In the genomic region with DNA sequence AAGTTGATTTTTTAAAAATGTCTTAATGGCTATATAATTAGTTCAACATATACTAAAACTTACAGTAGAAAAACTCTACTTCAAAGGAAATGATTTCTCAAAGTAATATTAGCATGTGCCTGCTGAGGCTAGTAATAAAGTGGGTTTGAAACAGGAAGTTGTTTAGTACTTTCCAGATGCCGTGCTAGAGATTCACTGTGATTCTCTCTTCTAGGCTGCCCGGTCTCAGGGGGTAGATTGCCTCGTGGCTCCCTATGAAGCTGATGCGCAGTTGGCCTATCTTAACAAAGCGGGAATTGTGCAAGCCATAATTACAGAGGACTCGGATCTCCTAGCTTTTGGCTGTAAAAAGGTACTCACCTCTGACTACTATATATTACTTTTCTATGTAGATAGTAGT, we compare ENCODE assay signal across 14 cellular contexts. TPM values are rescaled to one million over a fixed set of nuclear protein-coding genes. Genes with fewer than 3 reads are reported as not detected.
DNase-seq lines count a peak whose midpoint lies in the region; ATAC-seq and TF ChIP-seq lines count a peak whose summit lies in the region.
"Had no signal": no experiment of that assay in that cellular context is flagged by ENCODE, and none has a peak within 500 bp of the region (broad histone marks: within the 10 kb centered on the region; RNA-seq: fewer than 3 reads in every experiment).

No MANE protein-coding gene starts in this region.

- CTCF ChIA-PET in activated CD8-positive, alpha-beta T cell treated with anti-CD3 and anti-CD28 coated beads, Interleukin-2, amount 10 ng/mL, durations not matched to agents 7 days and 5 days (lab: Charles Lee), result interaction anchor here (1.2 kb wide), 1 partner anchor 140 kb away, joined by 3 read pairs; no protein-coding TSS in a partner anchor

- H3K4me1 ChIP-seq in uterus, result no peaks in the 10 kb centered on the region
- H3K4me1 ChIP-seq: heart left ventricle had no signal

- H3K36me3 ChIP-seq in uterus, result no peaks in the 10 kb centered on the region
- H3K36me3 ChIP-seq: heart left ventricle had no signal

- peaks cover 3% of the 10 kb centered on the region for H3K4me1 Mint-ChIP-seq in activated CD8-positive, alpha-beta T cell treated with anti-CD3 and anti-CD28 coated beads, Interleukin-2, amount 10 ng/mL, durations not matched to agents 7 days and 5 days (ENCODE audit: low read depth)
- H3K4me1 Mint-ChIP-seq: activated naive CD4-positive, alpha-beta T cell treated with anti-CD3 and anti-CD28 coated beads, Interleukin-2, amount 50 U/mL, for 24 hours had no signal

- TF ChIP-seq CTCF in AG10803 (conservative IDR thresholded peaks at IDR 0.05; ENCODE audit: low read length) (no peak), uterus (IDR thresholded peaks at IDR 0.05) (no peak)

- ATAC-seq in GM19023 (IDR thresholded peaks at IDR 0.05; ENCODE audit: unreplicated experiment), result peak; percentile 80
- peak; percentile 95 for ATAC-seq in HG02870 (IDR thresholded peaks at IDR 0.05; ENCODE audit: unreplicated experiment)
- no peak for ATAC-seq in activated CD8-positive, alpha-beta T cell treated with anti-CD3 and anti-CD28 coated beads, Interleukin-2, amount 10 ng/mL, durations not matched to agents 7 days and 5 days
- ATAC-seq: heart left ventricle had no signal

- H3K4me3 Mint-ChIP-seq in activated CD8-positive, alpha-beta T cell treated with anti-CD3 and anti-CD28 coated beads, Interleukin-2, amount 10 ng/mL, durations not matched to agents 7 days and 5 days, result no peak overlapping the region
- H3K4me3 Mint-ChIP-seq: activated naive CD4-positive, alpha-beta T cell treated with anti-CD3 and anti-CD28 coated beads, Interleukin-2, amount 50 U/mL, for 24 hours had no signal

- H3K27ac Mint-ChIP-seq in activated CD8-positive, alpha-beta T cell treated with anti-CD3 and anti-CD28 coated beads, Interleukin-2, amount 10 ng/mL, durations not matched to agents 7 days and 5 days, result no peak overlapping the region
- H3K27ac Mint-ChIP-seq: activated naive CD4-positive, alpha-beta T cell treated with anti-CD3 and anti-CD28 coated beads, Interleukin-2, amount 50 U/mL, for 24 hours had no signal

- H3K9me3 Mint-ChIP-seq in activated CD8-positive, alpha-beta T cell treated with anti-CD3 and anti-CD28 coated beads, Interleukin-2, amount 10 ng/mL, durations not matched to agents 7 days and 5 days (ENCODE audit: insufficient read depth), result no peaks in the 10 kb centered on the region
- H3K9me3 Mint-ChIP-seq: activated naive CD4-positive, alpha-beta T cell treated with anti-CD3 and anti-CD28 coated beads, Interleukin-2, amount 50 U/mL, for 24 hours had no signal

- intact Hi-C loops in uterus (cut with DNase I; ENCODE audit: low total_unique reads), result no loop called here

- POLR2A ChIA-PET in activated CD8-positive, alpha-beta T cell treated with anti-CD3 and anti-CD28 coated beads, Interleukin-2, amount 10 ng/mL, durations not matched to agents 7 days and 5 days (lab: Charles Lee), result interaction anchor here (0.7 kb wide), 1 partner anchor 198 kb away, joined by 4 read pairs; no protein-coding TSS in a partner anchor

- H3K27me3 Mint-ChIP-seq in activated CD8-positive, alpha-beta T cell treated with anti-CD3 and anti-CD28 coated beads, Interleukin-2, amount 10 ng/mL, durations not matched to agents 7 days and 5 days (ENCODE audit: low read depth), result no peaks in the 10 kb centered on the region
- H3K27me3 Mint-ChIP-seq: activated naive CD4-positive, alpha-beta T cell treated with anti-CD3 and anti-CD28 coated beads, Interleukin-2, amount 50 U/mL, for 24 hours had no signal

- peaks cover 59% of the 10 kb centered on the region for H3K36me3 Mint-ChIP-seq in activated CD8-positive, alpha-beta T cell treated with anti-CD3 and anti-CD28 coated beads, Interleukin-2, amount 10 ng/mL, durations not matched to agents 7 days and 5 days (ENCODE audit: low read depth)

- DNase-seq in AG10803 (ENCODE audit: low read depth), result peak; percentile 37
- DNase-seq in NOMO-1 treated with dmso at 0.1 percent for 144 hours (lab: John Stamatoyannopoulos, UW; ENCODE audit: unreplicated experiment), result peak; percentile 50
- no peak for DNase-seq in activated naive CD4-positive, alpha-beta T cell (lab: John Stamatoyannopoulos, UW)
- DNase-seq in RKO (ENCODE audit: low spot score), result no peak
- DNase-seq in activated CD8-positive, alpha-beta T cell treated with anti-CD3 and anti-CD28 coated beads, Interleukin-2, amount 10 ng/mL, durations not matched to agents 7 days and 5 days, result no peak
- DNase-seq in uterus, result no peak
- DNase-seq: activated CD4-positive, alpha-beta T cell treated with anti-CD3 and anti-CD28 coated beads, Interleukin-2, amount 50 U/mL, for 1 hour; heart left ventricle; NCI-H2107; SHP77 had no signal

- no peak overlapping the region for H3K4me3 ChIP-seq in AG10803 (ENCODE audit: low read length)
- H3K4me3 ChIP-seq in uterus, result no peak overlapping the region
- H3K4me3 ChIP-seq: heart left ventricle, lung had no signal

- H3K9me3 ChIP-seq in uterus, result no peaks in the 10 kb centered on the region
- H3K9me3 ChIP-seq: heart left ventricle had no signal

- H3K27ac ChIP-seq in uterus, result no peak overlapping the region
- H3K27ac ChIP-seq: heart left ventricle had no signal

- TF ChIP-seq POLR2A in uterus (IDR thresholded peaks at IDR 0.05), result no peak

- H3K27me3 ChIP-seq in uterus, result no peaks in the 10 kb centered on the region
- H3K27me3 ChIP-seq: heart left ventricle had no signal

RNA-seq across cellular contexts. Expression of gene EXO1, which starts 9.1 kb away (rescaled TPM):
- 10 to 100 TPM; 48.2 to 50.0 TPM for total RNA-seq in activated CD8-positive, alpha-beta T cell treated with anti-CD3 and anti-CD28 coated beads, Interleukin-2, amount 10 ng/mL, durations not matched to agents 7 days and 5 days
- 10 to 100 TPM in 1 of 4 donors, under 1 TPM in 1, not detected in 2; 0.52 to 10.0 TPM for total RNA-seq in uterus

Comparison
In these comparisons a context has a peak if more than half of its experiments do, and no peak if none do; other contexts are left out.
1. DNase-seq: peak in AG10803 (single experiment) and NOMO-1 treated with dmso at 0.1 percent for 144 hours (single experiment); none in activated naive CD4-positive, alpha-beta T cell (0 of 4), RKO (single experiment), activated CD8-positive, alpha-beta T cell treated with anti-CD3 and anti-CD28 coated beads, Interleukin-2, amount 10 ng/mL, durations not matched to agents 7 days and 5 days (single experiment) and uterus (0 of 2).
2. RNA of gene EXO1, which starts 9.1 kb away (total RNA-seq): 48.2 to 50.0 TPM in activated CD8-positive, alpha-beta T cell treated with anti-CD3 and anti-CD28 coated beads, Interleukin-2, amount 10 ng/mL, durations not matched to agents 7 days and 5 days; 0.52 to 10.0 TPM in uterus; every median in the first group is over 4 times any median in the second.